Comparison of ENCODE assay signal across 14 cellular contexts in genomic region chr12:53171725-53172329, GRCh38. TPM values are rescaled to one million over a fixed set of nuclear protein-coding genes. Genes with fewer than 3 reads are reported as not detected.
A peak's percentile ranks its signal among the peaks of the same experiment; 100 is the strongest.
DNase-seq lines count a peak whose midpoint lies in the region; ATAC-seq and TF ChIP-seq lines count a peak whose summit lies in the region.
"Had no signal": no experiment of that assay in that cellular context is flagged by ENCODE, and none has a peak within 500 bp of the region (broad histone marks: within the 10 kb centered on the region; RNA-seq: fewer than 3 reads in every experiment).

No MANE protein-coding gene starts in this region.

- no peaks in the 10 kb centered on the region for H3K36me3 ChIP-seq in mammary epithelial cell (ENCODE audit: insufficient read depth, low read length)
- H3K36me3 ChIP-seq: SJSA1 had no signal

- no peaks in the 10 kb centered on the region for H4K20me1 ChIP-seq in mammary epithelial cell (ENCODE audit: insufficient read depth, low read length)

- H3K9ac ChIP-seq in mammary epithelial cell (ENCODE audit: insufficient read depth, low read length): no peak overlapping the region

- peak overlapping the region; percentile 3 for H2AFZ ChIP-seq in mammary epithelial cell (ENCODE audit: low read depth, low read length)

- no peak overlapping the region for H3K4me3 ChIP-seq in mammary epithelial cell (replicated peaks in 1 of 3; ENCODE audit: insufficient read depth in 1 of 3, low read depth in 2 of 3, low read length in 3 of 3)
- H3K4me3 ChIP-seq: body of pancreas, SJSA1, thoracic aorta had no signal

- no peaks in the 10 kb centered on the region for H3K27me3 Mint-ChIP-seq in neural crest cell (ENCODE audit: low read depth)

- no peaks in the 10 kb centered on the region for H3K9me3 ChIP-seq in mammary epithelial cell (replicated peaks; ENCODE audit: insufficient read depth, low read length)
- H3K9me3 ChIP-seq: body of pancreas, SJSA1, thoracic aorta had no signal

- H3K27ac Mint-ChIP-seq in neural crest cell (ENCODE audit: unreplicated experiment): peak overlapping the region; percentile 59

- ATAC-seq in HG02588 (IDR thresholded peaks at IDR 0.05; ENCODE audit: unreplicated experiment): no peak
- ATAC-seq: body of pancreas had no signal

- no peak overlapping the region for H3K4me2 ChIP-seq in mammary epithelial cell (ENCODE audit: insufficient read depth, low read depth, low read length)

- CTCF ChIA-PET in mammary epithelial cell (lab: Charles Lee; ENCODE audit: low non-redundant PET): no interaction called here

- 20% methylated on average over 10 of the region's 10 CpGs for WGBS in mammary epithelial cell (ENCODE audit: low coverage, missing lambda C conversion rate)

- in situ Hi-C loops in mammary epithelial cell (cut with MboI; ENCODE audit: low sequenced_read_pairs in 2 of 2): no loop called here

- H3K9me3 Mint-ChIP-seq in neural crest cell: no peaks in the 10 kb centered on the region

- no peaks in the 10 kb centered on the region for H3K27me3 ChIP-seq in mammary epithelial cell (ENCODE audit: insufficient read depth, low read length)
- H3K27me3 ChIP-seq: body of pancreas, SJSA1 had no signal

- no peaks in the 10 kb centered on the region for H3K36me3 Mint-ChIP-seq in neural crest cell (ENCODE audit: low read depth)

- dilution Hi-C loops in mammary epithelial cell (cut with HindIII; ENCODE audit: low sequenced_read_pairs): no loop called here

- no peaks in the 10 kb centered on the region for H3K79me2 ChIP-seq in mammary epithelial cell (ENCODE audit: insufficient read depth, low read length)

- no peak for TF ChIP-seq CTCF in mammary epithelial cell (conservative IDR thresholded peaks at IDR 0.05 in 1 of 2, IDR thresholded peaks at IDR 0.05 in 1 of 2; ENCODE audit: extremely low read depth in 1 of 2, insufficient read depth in 1 of 2, low read depth in 1 of 2, low read length in 2 of 2)
- no peak for TF ChIP-seq CTCF in neural crest cell (conservative IDR thresholded peaks at IDR 0.05)

- no peak overlapping the region for H3K4me3 Mint-ChIP-seq in neural crest cell

- H3K27ac ChIP-seq in mammary epithelial cell (ENCODE audit: insufficient read depth, low read depth, low read length): no peak overlapping the region
- H3K27ac ChIP-seq: body of pancreas, epithelial cell of prostate, SJSA1, thoracic aorta had no signal

- intact Hi-C loops in mammary epithelial cell (cut with micrococcal nuclease): no loop called here

- no peaks in the 10 kb centered on the region for H3K4me1 ChIP-seq in mammary epithelial cell (ENCODE audit: insufficient read depth, low read length)

- no TSS peak for BruUV-seq in mammary epithelial cell (replicated peaks; lab: Mats Ljungman, UMichigan)

- peaks cover 12% of the 10 kb centered on the region for H3K4me1 Mint-ChIP-seq in neural crest cell

- DNase-seq in COR-L47 (lab: John Stamatoyannopoulos, UW): peak; percentile 55
- DNase-seq in NCI-H2029 treated with DMSO at 0.1 percent for 48 hours (lab: John Stamatoyannopoulos, UW): peak; percentile 81
- no peak for DNase-seq in mammary epithelial cell
- no peak for DNase-seq in neural crest cell (ENCODE audit: low read depth, low spot score)
- DNase-seq in SK-N-DZ (ENCODE audit: low spot score): no peak
- DNase-seq in COLO829 (ENCODE audit: low spot score): no peak
- no peak for DNase-seq in NCI-H187 (lab: John Stamatoyannopoulos, UW)
- DNase-seq: activated CD4-positive, CD25-positive, alpha-beta regulatory T cell; body of pancreas; NCI-H526 treated with DMSO at 0.1 percent for 48 hours had no signal

RNA-seq across cellular contexts. Expression of gene ZNF740, which starts 8.7 kb away (rescaled TPM):
- 10 to 100 TPM; 10.0 to 30.9 TPM for total RNA-seq in mammary epithelial cell
- 5.9 TPM for polyA plus RNA-seq in mammary epithelial cell
- 33.1 TPM for polyA minus RNA-seq in mammary epithelial cell
- 52.7 and 59.6 TPM in 2 replicates for total RNA-seq in neural crest cell
- polyA plus RNA-seq in SK-N-DZ (2014; cell fraction: cytosol; rRNA removed): 15.1 and 20.2 TPM in 2 replicates
- polyA plus RNA-seq in SK-N-DZ (2014; cell fraction: nucleus; rRNA removed): 30.2 and 38.9 TPM in 2 replicates

RNA-seq across cellular contexts. Expression of gene CSAD, which starts 8.9 kb away (rescaled TPM):
- total RNA-seq in mammary epithelial cell (10 to 100 TPM; 10.2 to 22.1 TPM), neural crest cell (22.1 and 26.5 TPM in 2 replicates)
- polyA plus RNA-seq in mammary epithelial cell: 7.8 TPM
- 12.7 TPM for polyA minus RNA-seq in mammary epithelial cell
- polyA plus RNA-seq in SK-N-DZ (2014; cell fraction: cytosol; rRNA removed): 8.3 and 10.5 TPM in 2 replicates
- polyA plus RNA-seq in SK-N-DZ (2014; cell fraction: nucleus; rRNA removed): 54.6 and 66.7 TPM in 2 replicates

RNA-seq across cellular contexts. Expression of gene ITGB7, which starts 35.2 kb away (rescaled TPM):
- 1 to 10 TPM; 1.8 to 3.5 TPM for total RNA-seq in mammary epithelial cell
- polyA plus RNA-seq in mammary epithelial cell: 0.33 TPM
- 7.1 TPM for polyA minus RNA-seq in mammary epithelial cell
- not detected in 2 replicates for total RNA-seq in neural crest cell
- polyA plus RNA-seq in SK-N-DZ (2014; cell fraction: cytosol; rRNA removed): 0.14 TPM in 1 of 2 replicates, not detected in the other
- polyA plus RNA-seq in SK-N-DZ (2014; cell fraction: nucleus; rRNA removed): not detected in 2 replicates

Comparison
In these comparisons a context has a peak if more than half of its experiments do, and no peak if none do; other contexts are left out.
1. DNase-seq: peak in COR-L47 (single experiment) and NCI-H2029 treated with DMSO at 0.1 percent for 48 hours (single experiment); none in mammary epithelial cell (single experiment), neural crest cell (single experiment), SK-N-DZ (single experiment), COLO829 (single experiment) and NCI-H187 (0 of 2).